In genomic region chr16:64152010-64152767, GRCh38 we compare ENCODE assay signal across 1 cellular context.
TF ChIP-seq lines count a peak whose summit lies in the region.

No MANE protein-coding gene starts in this region.

TF ChIP-seq in SK-N-SH, 30 proteins besides CTCF, POLR2A, EP300 and RAD21 (continued from another document):
- TF ChIP-seq ZBTB33 (IDR thresholded peaks at IDR 0.05; ENCODE audit: borderline replicate concordance, low read depth) = no peak
- no peak for TF ChIP-seq USF1 (IDR thresholded peaks at IDR 0.05; ENCODE audit: borderline replicate concordance, low read depth)
- TF ChIP-seq NFIC (IDR thresholded peaks at IDR 0.05; ENCODE audit: borderline replicate concordance) = no peak
- peak; percentile 97 for TF ChIP-seq RCOR1 (IDR thresholded peaks at IDR 0.05; ENCODE audit: low read length)
- TF ChIP-seq JUND (IDR thresholded peaks at IDR 0.05) = peak; percentile 10; the same call in 1 of the 2 replicates
- TF ChIP-seq FOSL2 (IDR thresholded peaks at IDR 0.05; ENCODE audit: borderline replicate concordance, low read depth) = no peak
- TF ChIP-seq IRF3 (IDR thresholded peaks at IDR 0.05; ENCODE audit: low read depth, low read length) = no peak
- peak; percentile 89 for TF ChIP-seq GATA2 (CRISPR knock-in tag; IDR thresholded peaks at IDR 0.05)
- TF ChIP-seq POLR2AphosphoS5 (IDR thresholded peaks at IDR 0.05; ENCODE audit: low read depth, low read length) = no peak
- peak; percentile 1; the same call in 1 of the 2 replicates for TF ChIP-seq SMC3 (IDR thresholded peaks at IDR 0.05; ENCODE audit: low read depth, low read length)
- TF ChIP-seq ELF1 (IDR thresholded peaks at IDR 0.05) = no peak
- no peak for TF ChIP-seq PBX3 (IDR thresholded peaks at IDR 0.05)
- no peak for TF ChIP-seq YY1 (IDR thresholded peaks at IDR 0.05; ENCODE audit: low read depth)
